Comparison of ENCODE assay signal across 10 cellular contexts in genomic region chr16:27374231-27374793, GRCh38. TPM values are rescaled to one million over a fixed set of nuclear protein-coding genes. Genes with fewer than 3 reads are reported as not detected.
DNase-seq lines count a peak whose midpoint lies in the region; ATAC-seq and TF ChIP-seq lines count a peak whose summit lies in the region.
"Had no signal": no experiment of that assay in that cellular context is flagged by ENCODE, and none has a peak within 500 bp of the region (broad histone marks: within the 10 kb centered on the region; RNA-seq: fewer than 3 reads in every experiment).

No MANE protein-coding gene starts in this region.

- ATAC-seq in Right ventricle myocardium superior (ENCODE audit: poor library complexity), result peak; percentile 53
- peak; percentile 35 for ATAC-seq in HG03135 (IDR thresholded peaks at IDR 0.05; ENCODE audit: unreplicated experiment)
- peak; percentile 28 for ATAC-seq in activated T-cell treated with anti-CD3 and anti-CD28 coated beads, Interleukin-2, amount 50 U/mL, for 72 hours (replicated peaks in 1 of 2)
- ATAC-seq in upper lobe of right lung, result peak; percentile 59
- ATAC-seq in gastroesophageal sphincter, result no peak

- WGBS in gastroesophageal sphincter (ENCODE audit: low coverage in 1 of 2), 2 donors, result 69 to 80% methylated on average over 4 to 7 of the region's 7 CpGs

- no peak for TF ChIP-seq EP300 in gastroesophageal sphincter (IDR thresholded peaks at IDR 0.05)

- peaks cover 14 to 17% of the 10 kb centered on the region in 2 donors for H3K36me3 Mint-ChIP-seq in activated T-cell treated with anti-CD3 and anti-CD28 coated beads, Interleukin-2, amount 50 U/mL, for 72 hours (ENCODE audit: insufficient read depth in 2 of 2)
- H3K36me3 Mint-ChIP-seq: IgD-negative memory B cell had no signal

- peaks cover 4 to 10% of the 10 kb centered on the region in 2 donors for H3K9me3 Mint-ChIP-seq in activated T-cell treated with anti-CD3 and anti-CD28 coated beads, Interleukin-2, amount 50 U/mL, for 72 hours

- no peaks in the 10 kb centered on the region for H3K36me3 ChIP-seq in right atrium auricular region
- no peaks in the 10 kb centered on the region for H3K36me3 ChIP-seq in upper lobe of right lung
- no peaks in the 10 kb centered on the region for H3K36me3 ChIP-seq in gastroesophageal sphincter

- intact Hi-C loops in Right ventricle myocardium superior (cut with DNase I), result no loop called here
- intact Hi-C loops in upper lobe of right lung (cut with DNase I), result loop anchor here (5.0 to 10.0 kb wide), 2 partner anchors 80 to 197 kb away; no protein-coding TSS in a partner anchor

- H3K27ac ChIP-seq in right atrium auricular region (no peak overlapping the region), upper lobe of right lung (peak overlapping the region; percentile 19), gastroesophageal sphincter (peak overlapping the region in 2 of 4 donors; percentile 16 to 19)

- TF ChIP-seq POLR2A in gastroesophageal sphincter (IDR thresholded peaks at IDR 0.05), result no peak

- H3K4me3 Mint-ChIP-seq in activated T-cell treated with anti-CD3 and anti-CD28 coated beads, Interleukin-2, amount 50 U/mL, for 72 hours, result no peak overlapping the region
- H3K4me3 Mint-ChIP-seq: IgD-negative memory B cell; T-helper 1 cell treated with Interleukin-12 subunit alpha and Interleukin-12 subunit beta and Interleukin-4 antibody, amounts not matched to agents 30 μg/mL and 1 μg/mL, for 36 hours had no signal

- no peaks in the 10 kb centered on the region for H3K9me3 ChIP-seq in right atrium auricular region
- no peaks in the 10 kb centered on the region for H3K9me3 ChIP-seq in upper lobe of right lung
- H3K9me3 ChIP-seq in gastroesophageal sphincter, result no peaks in the 10 kb centered on the region

- H3K4me3 ChIP-seq in right atrium auricular region (no peak overlapping the region), upper lobe of right lung (no peak overlapping the region), gastroesophageal sphincter (no peak overlapping the region)

- H3K27me3 Mint-ChIP-seq in activated T-cell treated with anti-CD3 and anti-CD28 coated beads, Interleukin-2, amount 50 U/mL, for 72 hours (ENCODE audit: low read depth), result no peaks in the 10 kb centered on the region

- H3K4me1 ChIP-seq in right atrium auricular region (peaks cover 0 to 4% of the 10 kb centered on the region in 2 donors), upper lobe of right lung (peaks cover 12% of the 10 kb centered on the region), gastroesophageal sphincter (peaks cover 0 to 9% (median 4%) of the 10 kb centered on the region in 3 donors)

- H3K27me3 ChIP-seq in right atrium auricular region, result no peaks in the 10 kb centered on the region
- no peaks in the 10 kb centered on the region for H3K27me3 ChIP-seq in upper lobe of right lung
- no peaks in the 10 kb centered on the region for H3K27me3 ChIP-seq in gastroesophageal sphincter

- TF ChIP-seq CTCF in right atrium auricular region (IDR thresholded peaks at IDR 0.05) (no peak), upper lobe of right lung (IDR thresholded peaks at IDR 0.05) (no peak), gastroesophageal sphincter (IDR thresholded peaks at IDR 0.05) (no peak)

- peaks cover 47% of the 10 kb centered on the region for H3K4me1 Mint-ChIP-seq in activated T-cell treated with anti-CD3 and anti-CD28 coated beads, Interleukin-2, amount 50 U/mL, for 72 hours (ENCODE audit: low read depth)

- no peak for DNase-seq in Right ventricle myocardium superior
- no peak for DNase-seq in right atrium auricular region (ENCODE audit: low spot score)
- DNase-seq in activated T-cell treated with anti-CD3 and anti-CD28 coated beads, Interleukin-2, amount 50 U/mL, for 72 hours, result no peak
- DNase-seq in upper lobe of right lung, result no peak
- no peak for DNase-seq in NCI-H2107 (lab: John Stamatoyannopoulos, UW)
- no peak for DNase-seq in HUDEP-2 (lab: John Stamatoyannopoulos, UW; ENCODE audit: unreplicated experiment in 76 of 76)

- H3K27ac Mint-ChIP-seq in activated T-cell treated with anti-CD3 and anti-CD28 coated beads, Interleukin-2, amount 50 U/mL, for 72 hours, result no peak overlapping the region
- H3K27ac Mint-ChIP-seq: IgD-negative memory B cell; T-helper 1 cell treated with Interleukin-12 subunit alpha and Interleukin-12 subunit beta and Interleukin-4 antibody, amounts not matched to agents 30 μg/mL and 1 μg/mL, for 36 hours had no signal

RNA-seq across cellular contexts. Expression of gene IL21R, which starts 27.7 kb away (rescaled TPM):
- 0.13 TPM for total RNA-seq in Right ventricle myocardium superior
- total RNA-seq in right atrium auricular region, result 1 to 10 TPM in 1 of 2 donors, under 1 TPM in 1; 0.07 to 1.3 TPM
- total RNA-seq in activated T-cell treated with anti-CD3 and anti-CD28 coated beads, Interleukin-2, amount 50 U/mL, for 72 hours, result 100 to 1,000 TPM; 155 to 166 TPM
- 3.9 TPM for total RNA-seq in upper lobe of right lung
- under 1 TPM in 3 of 4 donors, not detected in 1; 0.23 to 0.40 (median 0.25) TPM for total RNA-seq in gastroesophageal sphincter

Comparison
In these comparisons a context has a peak if more than half of its experiments do, and no peak if none do; other contexts are left out.
1. RNA of gene IL21R, which starts 27.7 kb away (total RNA-seq): 155 to 166 TPM in activated T-cell treated with anti-CD3 and anti-CD28 coated beads, Interleukin-2, amount 50 U/mL, for 72 hours; 3.9 TPM in upper lobe of right lung (single experiment), 0.07 to 1.3 TPM in right atrium auricular region, 0.23 to 0.40 TPM in gastroesophageal sphincter and 0.13 TPM in Right ventricle myocardium superior (single experiment); every median in the first group is over 10 times any median in the second.